Comparison of ENCODE assay signal across 29 cellular contexts in genomic region chr2:162457021-162457420, GRCh38.
"Had no signal": no experiment of that assay in that cellular context is flagged by ENCODE, and none has a peak within 500 bp of the region (broad histone marks: within the 10 kb centered on the region; RNA-seq: fewer than 3 reads in every experiment).

No MANE protein-coding gene starts in this region.

- H3K9ac ChIP-seq: neural progenitor cell had no signal

- H3K27ac ChIP-seq: dorsolateral prefrontal cortex, epithelial cell of prostate, heart right ventricle, neural progenitor cell, psoas muscle, sigmoid colon, spleen, testis, tibial artery had no signal

- DNase-seq: cerebellar nuclear complex; dorsolateral prefrontal cortex; effector CD4-positive, alpha-beta T cell; foreskin fibroblast; heart right ventricle; hypothalamus; immature natural killer cell; islet precursor cell; kidney glomerular epithelial cell; left colon; left ventricle myocardium superior; mucosa of descending colon; naive B cell; psoas muscle; right cardiac atrium; sigmoid colon; spleen; stimulated activated CD4-positive, alpha-beta T cell treated with anti-CD3 and anti-CD28 coated beads, Interleukin-4, amount 100 ng/mL, for 4 hours; stimulated activated naive CD8-positive, alpha-beta T cell treated with anti-CD3 and anti-CD28 coated beads, Interleukin-15, Interleukin-2, amounts not matched to agents 100 U/mL and 50 U/mL, for 24 hours; substantia nigra; testis; tibial artery had no signal

- H3K4me2 ChIP-seq: neural progenitor cell had no signal

- ATAC-seq: esophagus mucosa; gastroesophageal sphincter; heart right ventricle; left colon; left ventricle myocardium superior; mucosa of descending colon; natural killer cell treated with Interleukin-12 subunit alpha and Interleukin-12 subunit beta and Interleukin-15 and Interleukin-18, amount 100 ng/mL, for 72 hours; psoas muscle; right cardiac atrium; stimulated activated memory B cell treated with anti-CD40 and anti-IgM and Interleukin-4, amounts not matched to agents 10 μg/mL and 1 μg/mL and 100 μg/mL, for 72 hours; stimulated activated naive CD8-positive, alpha-beta T cell treated with anti-CD3 and anti-CD28 coated beads, Interleukin-15, Interleukin-2, amounts not matched to agents 100 U/mL and 50 U/mL, for 24 hours had no signal

- H2AFZ ChIP-seq: neural progenitor cell had no signal

- H3K4me1 ChIP-seq: heart right ventricle, neural progenitor cell, psoas muscle, sigmoid colon, spleen, testis, tibial artery had no signal

- H3K4me3 ChIP-seq: heart right ventricle, lung, mucosa of descending colon, neural progenitor cell, psoas muscle, sigmoid colon, spleen, testis, tibial artery had no signal

- H3K36me3 ChIP-seq: gastroesophageal sphincter, heart right ventricle, neural progenitor cell, sigmoid colon, spleen, tibial artery had no signal

- H3K27me3 ChIP-seq: dorsolateral prefrontal cortex, gastroesophageal sphincter, heart right ventricle, neural progenitor cell, sigmoid colon, spleen, testis, tibial artery had no signal

- H3K9me3 ChIP-seq: gastroesophageal sphincter, heart right ventricle, mucosa of descending colon, psoas muscle, sigmoid colon, spleen, testis, tibial artery had no signal
